Comparison of ENCODE assay signal across 35 cellular contexts in the genomic region with DNA sequence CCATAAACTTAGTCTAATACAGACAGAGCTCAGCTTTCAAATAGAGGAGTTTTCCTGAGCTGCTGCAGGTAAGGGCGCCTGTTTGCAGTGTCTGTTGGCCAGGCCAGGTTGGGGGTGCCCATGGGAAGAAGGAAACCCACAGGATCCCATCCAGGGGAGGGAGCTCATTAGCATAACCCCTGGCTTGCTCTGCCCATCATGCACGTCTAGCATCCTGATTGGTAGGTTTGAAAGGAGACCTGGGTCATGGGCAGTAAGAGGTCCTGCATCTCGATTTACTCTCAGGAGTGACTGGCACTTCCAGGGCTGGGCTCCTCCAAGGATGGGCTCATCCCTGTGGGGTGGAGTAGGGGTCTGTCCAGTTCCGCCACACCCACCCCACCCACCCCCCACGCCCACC.
"Had no signal": no experiment of that assay in that cellular context is flagged by ENCODE, and none has a peak within 500 bp of the region (broad histone marks: within the 10 kb centered on the region; RNA-seq: fewer than 3 reads in every experiment).

No MANE protein-coding gene starts in this region.

- H3K4me3 ChIP-seq: MG63 had no signal

- H3K36me3 ChIP-seq: MG63 had no signal

- DNase-seq: Karpas-422, Kasumi-1, MG63, MM.1S, MV-4-11, NCI-H1048, NCI-H1092, NCI-H1092 treated with DMSO at 0.1 percent for 48 hours, NCI-H1105, NCI-H1105 treated with DMSO at 0.1 percent for 48 hours, NCI-H1417, NCI-H1436, NCI-H1436 treated with DMSO at 0.1 percent for 48 hours, NCI-H146, NCI-H1694, NCI-H1694 treated with DMSO at 0.1 percent for 48 hours, NCI-H187, NCI-H187 treated with DMSO at 0.1 percent for 48 hours, NCI-H1930, NCI-H2029, NCI-H2029 treated with DMSO at 0.1 percent for 48 hours, NCI-H2081, NCI-H2081 treated with DMSO at 0.1 percent for 48 hours, NCI-H2107, NCI-H2171, NCI-H2171 treated with DMSO at 0.1 percent for 48 hours, NCI-H2227 treated with DMSO at 0.1 percent for 48 hours, NCI-H226, NCI-H345, NCI-H446, NCI-H446 treated with DMSO at 0.1 percent for 48 hours, NCI-H510A, NCI-H510A treated with DMSO at 0.1 percent for 48 hours, NCI-H524, NCI-H524 treated with DMSO at 0.1 percent for 48 hours had no signal

- H3K9me3 ChIP-seq: MG63 had no signal

- H3K27me3 ChIP-seq: MG63 had no signal
